ENCODE assay signal across 8 cellular contexts in genomic region chr1:160205974-160206369, GRCh38. TPM values are rescaled to one million over a fixed set of nuclear protein-coding genes. Genes with fewer than 3 reads are reported as not detected.
DNase-seq lines count a peak whose midpoint lies in the region; ATAC-seq, FAIRE-seq and TF ChIP-seq lines count a peak whose summit lies in the region.

No MANE protein-coding gene starts in this region.

- DNase-seq in AG04450 (ENCODE audit: low read depth, low spot score) (no peak), glomerular visceral epithelial cell (ENCODE audit: extremely low spot score) (peak; percentile 63), pancreas (peak in 2 of 6 donors; percentile 31 to 35), SHP77 treated with DMSO at 0.1 percent for 48 hours (lab: John Stamatoyannopoulos, UW) (no peak)
- DNase-seq in activated effector memory CD4-positive, alpha-beta T cell treated with anti-CD3 and anti-CD28 coated beads, Interleukin-2, amount 50 U/mL, for 16 hours = peak; percentile 83

- peaks cover 49% of the 10 kb centered on the region for H4K20me1 ChIP-seq in OCI-LY3 (ENCODE audit: insufficient read depth, low read length)

- POLR2A ChIA-PET in AG04450 (lab: Yijun Ruan, JAX) = interaction anchor here (0.7 to 1.0 kb wide), 3 partner anchors 12 to 56 kb away, joined by 3 read pairs; partner anchors contain the start of gene DCAF8

- peak overlapping the region; percentile 99 for H3K4me2 ChIP-seq in OCI-LY3 (ENCODE audit: low read length)

- H3K9ac ChIP-seq in OCI-LY3 (ENCODE audit: low read length) = peak overlapping the region; percentile 98

- H2AFZ ChIP-seq in OCI-LY3 (ENCODE audit: low read depth, low read length) = no peak overlapping the region

- intact Hi-C loops in pancreas (cut with DNase I) = loop anchor here in 1 of 3 donors (5.0 kb wide), 1 partner anchor 46 kb away; no protein-coding TSS in a partner anchor

- 4 to 10% methylated on average over 10 of the region's 10 CpGs for WGBS in pancreas, 2 donors
- WGBS in urinary bladder = 2% methylated on average over 10 of the region's 10 CpGs

- CTCF ChIA-PET in AG04450 (lab: Charles Lee) = interaction anchor here (1.1 to 9.2 kb wide), 5 partner anchors 13 to 105 kb away, joined by 4 to 130 read pairs (median 6); no protein-coding TSS in a partner anchor

- H3K4me1 ChIP-seq in OCI-LY3 (ENCODE audit: low read length) (peaks cover 58% of the 10 kb centered on the region), pancreas (peaks cover 7 to 28% (median 15%) of the 10 kb centered on the region in 3 donors), urinary bladder (ENCODE audit: insufficient read depth) (no peaks in the 10 kb centered on the region)

- peak overlapping the region; percentile 75 for H3K27ac ChIP-seq in AG04450 (ENCODE audit: low read depth, low read length)
- H3K27ac ChIP-seq in OCI-LY3 (ENCODE audit: low read length) = peak overlapping the region; percentile 96
- peak overlapping the region; percentile 75 to 82 (median 76) for H3K27ac ChIP-seq in pancreas
- peak overlapping the region; percentile 78 for H3K27ac ChIP-seq in urinary bladder (ENCODE audit: low read depth)

- TF ChIP-seq CTCF in AG04450 (IDR thresholded peaks at IDR 0.05; ENCODE audit: low read depth, low read length) (no peak), OCI-LY3 (IDR thresholded peaks at IDR 0.05; ENCODE audit: low read depth, low read length) (no peak), pancreas (IDR thresholded peaks at IDR 0.05) (no peak)

- peak overlapping the region; percentile 95 for H3K4me3 ChIP-seq in AG04450 (ENCODE audit: low read depth, low read length)
- H3K4me3 ChIP-seq in OCI-LY3 (ENCODE audit: low read length) = peak overlapping the region; percentile 89
- H3K4me3 ChIP-seq in pancreas = peak overlapping the region; percentile 76 to 91 (median 89)
- peak overlapping the region; percentile 68 for H3K4me3 ChIP-seq in urinary bladder (ENCODE audit: low read depth, low read length)

- peaks cover 58% of the 10 kb centered on the region for H3K79me2 ChIP-seq in OCI-LY3 (ENCODE audit: low read length)

- H3K27me3 ChIP-seq in AG04450 (ENCODE audit: control insufficient read depth, insufficient read depth, low read length) (no peaks in the 10 kb centered on the region), OCI-LY3 (ENCODE audit: low read depth, low read length) (no peaks in the 10 kb centered on the region), pancreas (no peaks in the 10 kb centered on the region)

- H3K36me3 ChIP-seq in OCI-LY3 (replicated peaks; ENCODE audit: low read depth, low read length) (peaks cover 46% of the 10 kb centered on the region), pancreas (no peaks in the 10 kb centered on the region), urinary bladder (ENCODE audit: insufficient read depth) (peaks cover 2% of the 10 kb centered on the region)

- FAIRE-seq in pancreas (lab: Jason Lieb, UNC) = no peak

- peaks cover 2% of the 10 kb centered on the region; the same call in 1 of the 2 replicates for H3K9me3 ChIP-seq in AG04450 (ENCODE audit: control insufficient read depth, insufficient read depth, low read length)
- no peaks in the 10 kb centered on the region for H3K9me3 ChIP-seq in OCI-LY3 (ENCODE audit: insufficient read depth, low read length)
- H3K9me3 ChIP-seq in pancreas = no peaks in the 10 kb centered on the region

- ATAC-seq in GM21528 (IDR thresholded peaks at IDR 0.05; ENCODE audit: low FRiP score, unreplicated experiment) = peak; percentile 43
- peak; percentile 32 to 59 (median 39) for ATAC-seq in pancreas

RNA-seq across cellular contexts. Expression of gene PEA15, which starts 0.8 kb away (rescaled TPM):
- polyA plus RNA-seq in AG04450 (2011; rRNA removed) = 512 and 555 TPM in 2 replicates
- polyA minus RNA-seq in AG04450 (2011; rRNA and poly(A)+ RNA removed) = 285 and 334 TPM in 2 replicates
- 10 to 100 TPM; 15.0 to 47.3 (median 23.0) TPM for total RNA-seq in pancreas
- 10 to 100 TPM; 37.3 to 52.3 TPM for polyA plus RNA-seq in pancreas
- 51.9 TPM for total RNA-seq in urinary bladder
- 328 TPM for polyA plus RNA-seq in urinary bladder

RNA-seq across cellular contexts. Expression of gene CASQ1, which starts 15.6 kb away (rescaled TPM):
- polyA plus RNA-seq in AG04450 (2011; rRNA removed) = 0.17 and 0.20 TPM in 2 replicates
- 0.17 TPM in 1 of 2 replicates, not detected in the other for polyA minus RNA-seq in AG04450 (2011; rRNA and poly(A)+ RNA removed)
- not detected for total RNA-seq in pancreas
- polyA plus RNA-seq in pancreas = under 1 TPM in 1 of 2 donors, not detected in 1; 0.14 TPM
- 10.5 TPM for total RNA-seq in urinary bladder
- 4.5 TPM for polyA plus RNA-seq in urinary bladder

RNA-seq across cellular contexts. Expression of gene ATP1A4, which starts 54.6 kb away (rescaled TPM):
- polyA plus RNA-seq in AG04450 (2011; rRNA removed) = not detected in 2 replicates
- not detected in 2 replicates for polyA minus RNA-seq in AG04450 (2011; rRNA and poly(A)+ RNA removed)
- total RNA-seq in pancreas = not detected
- polyA plus RNA-seq in pancreas = not detected
- total RNA-seq in urinary bladder = 8.3 TPM
- polyA plus RNA-seq in urinary bladder = 6.2 TPM

RNA-seq across cellular contexts. Expression of gene DCAF8, which starts 56.4 kb away (rescaled TPM):
- polyA plus RNA-seq in AG04450 (2011; rRNA removed) (108 and 111 TPM in 2 replicates), pancreas (100 to 1,000 TPM in 1 of 2 donors, 10 to 100 TPM in 1; 98.8 to 122 TPM), urinary bladder (123 TPM)
- 96.4 and 105 TPM in 2 replicates for polyA minus RNA-seq in AG04450 (2011; rRNA and poly(A)+ RNA removed)
- total RNA-seq in pancreas (10 to 100 TPM; 51.1 to 93.0 (median 74.5) TPM), urinary bladder (92.9 TPM)

Comparison
In these comparisons a context has a peak if more than half of its experiments do, and no peak if none do; other contexts are left out.
1. DNase-seq: peak in activated effector memory CD4-positive, alpha-beta T cell treated with anti-CD3 and anti-CD28 coated beads, Interleukin-2, amount 50 U/mL, for 16 hours (single experiment) and glomerular visceral epithelial cell (single experiment); none in AG04450 (single experiment) and SHP77 treated with DMSO at 0.1 percent for 48 hours (single experiment).
2. Peak in every context shown above with its lines, with median percentiles within 50 percentile points of each other: H3K27ac ChIP-seq and H3K4me3 ChIP-seq.